Comparison of ENCODE assay signal across 10 cellular contexts in genomic region chr10:74888947-74889661, GRCh38.
DNase-seq lines count a peak whose midpoint lies in the region; ATAC-seq, FAIRE-seq and TF ChIP-seq lines count a peak whose summit lies in the region.
"Had no signal": no experiment of that assay in that cellular context is flagged by ENCODE, and none has a peak within 500 bp of the region (broad histone marks: within the 10 kb centered on the region; RNA-seq: fewer than 3 reads in every experiment).

No MANE protein-coding gene starts in this region.

- TF ChIP-seq CTCF in cardiac fibroblast (IDR thresholded peaks at IDR 0.05; ENCODE audit: low read depth, low read length) (peak; percentile 7), GM13976 (IDR thresholded peaks at IDR 0.05; ENCODE audit: borderline replicate concordance, control extremely low read depth, extremely low read depth, insufficient read depth, missing control alignments) (no peak)

- peak; percentile 74 for DNase-seq in DMS79 (lab: John Stamatoyannopoulos, UW)
- peak; percentile 30 for DNase-seq in HTR-8/SVneo (ENCODE audit: insufficient read length, low spot score)
- DNase-seq in cardiac fibroblast (ENCODE audit: low read depth in 2 of 2) = peak in 1 of 2 donors; percentile 9
- no peak for DNase-seq in memory B cell (ENCODE audit: low spot score in 2 of 2)
- no peak for DNase-seq in occipital lobe (lab: John Stamatoyannopoulos, UW)
- DNase-seq in GM13976 (ENCODE audit: low spot score) = no peak
- no peak for DNase-seq in frontal cortex (ENCODE audit: low spot score in 2 of 2)

- no peaks in the 10 kb centered on the region for H3K27me3 Mint-ChIP-seq in memory B cell

- no peak overlapping the region for H3K4me3 Mint-ChIP-seq in memory B cell
- H3K4me3 Mint-ChIP-seq: T-helper 2 cell treated with Interferon-gamma antibody and Interleukin-4, amounts not matched to agents 5 μg/mL and 100 μg/mL, for 36 hours had no signal

- H3K4me1 Mint-ChIP-seq in memory B cell = peaks cover 23% of the 10 kb centered on the region

- in situ Hi-C loops in GM13976 (cut with MboI; ENCODE audit: low sequenced_read_pairs, unreplicated experiment) = no loop called here

- FAIRE-seq in HTR-8/SVneo (lab: Jason Lieb, UNC) (no peak), frontal cortex (lab: Jason Lieb, UNC) (no peak)
- FAIRE-seq: astrocyte had no signal

- H3K9me3 Mint-ChIP-seq in memory B cell = no peaks in the 10 kb centered on the region
- H3K9me3 Mint-ChIP-seq: T-helper 2 cell treated with Interferon-gamma antibody and Interleukin-4, amounts not matched to agents 5 μg/mL and 100 μg/mL, for 36 hours had no signal

- peaks cover 8% of the 10 kb centered on the region for H3K36me3 Mint-ChIP-seq in memory B cell

- ATAC-seq in memory B cell (ENCODE audit: low read depth) (no peak), GM18858 (IDR thresholded peaks at IDR 0.05; ENCODE audit: unreplicated experiment) (no peak)

- H3K27ac Mint-ChIP-seq in memory B cell = peak overlapping the region; percentile 35
- H3K27ac Mint-ChIP-seq: T-helper 2 cell treated with Interferon-gamma antibody and Interleukin-4, amounts not matched to agents 5 μg/mL and 100 μg/mL, for 36 hours had no signal

- H3K4me3 ChIP-seq in cardiac fibroblast (replicated peaks in 1 of 2; ENCODE audit: low read depth in 2 of 2, low read length in 2 of 2) = no peak overlapping the region

Comparison
In these comparisons a context has a peak if more than half of its experiments do, and no peak if none do; other contexts are left out.
1. DNase-seq: peak in DMS79 (single experiment) and HTR-8/SVneo (single experiment); none in memory B cell (0 of 2), occipital lobe (single experiment), GM13976 (single experiment) and frontal cortex (0 of 2).